In the genomic region with DNA sequence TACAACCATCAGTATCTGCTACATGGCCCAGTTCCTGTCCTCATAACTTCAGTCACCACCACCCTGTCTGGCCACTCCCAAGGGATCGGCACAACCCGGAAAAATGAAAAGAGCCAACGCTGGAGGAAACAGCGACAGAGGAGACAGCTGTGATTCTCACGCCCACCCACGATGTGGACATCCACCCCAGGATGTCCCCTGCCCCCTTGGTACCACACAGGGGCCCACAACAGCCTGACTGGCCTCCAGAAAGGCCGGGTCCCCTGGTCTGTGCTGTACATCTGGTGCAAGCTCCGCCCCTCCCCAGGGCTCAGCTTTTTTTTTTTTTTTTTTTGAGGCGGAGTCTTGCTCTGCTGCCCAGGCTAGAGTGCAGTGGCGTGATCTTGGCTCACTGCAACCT, we compare ENCODE assay signal across 1 cellular context.
TF ChIP-seq lines count a peak whose summit lies in the region.

No MANE protein-coding gene starts in this region.

TF ChIP-seq in K562, 482 proteins besides CTCF, POLR2A, EP300 and RAD21:
- peak; percentile 79 for TF ChIP-seq ZNF384 (IDR thresholded peaks at IDR 0.05; ENCODE audit: low read depth, low read length)
- no peak for TF ChIP-seq ZNF589 (CRISPR knock-in tag; IDR thresholded peaks at IDR 0.05; ENCODE audit: low read depth)
- TF ChIP-seq KAT2B (IDR thresholded peaks at IDR 0.05; ENCODE audit: low read depth, low read length), result no peak
- TF ChIP-seq DACH1 (IDR thresholded peaks at IDR 0.05; ENCODE audit: partially characterized antibody), result no peak
- no peak for TF ChIP-seq NR1H2 (CRISPR knock-in tag; IDR thresholded peaks at IDR 0.05)
